In genomic region chr20:62164879-62165761, GRCh38 we compare ENCODE assay signal across 26 cellular contexts. TPM values are rescaled to one million over a fixed set of nuclear protein-coding genes. Genes with fewer than 3 reads are reported as not detected.
DNase-seq lines count a peak whose midpoint lies in the region; ATAC-seq, FAIRE-seq and TF ChIP-seq lines count a peak whose summit lies in the region.
"Had no signal": no experiment of that assay in that cellular context is flagged by ENCODE, and none has a peak within 500 bp of the region (broad histone marks: within the 10 kb centered on the region; RNA-seq: fewer than 3 reads in every experiment).

No MANE protein-coding gene starts in this region.

- no peak overlapping the region for H3K4me2 ChIP-seq in HepG2 (ENCODE audit: low read depth, low read length)
- H3K4me2 ChIP-seq: BLaER1, SK-N-SH had no signal

- peak overlapping the region; percentile 73 for H3K27ac Mint-ChIP-seq in glutamatergic neuron (ENCODE audit: unreplicated experiment)

- POLR2A ChIA-PET in HepG2 (lab: Yijun Ruan, JAX), result no interaction called here

- CTCF ChIA-PET in HepG2 (lab: Yijun Ruan, JAX; ENCODE audit: low intra/inter-chr PET ratio, low total read pairs), result no interaction called here

- no peak overlapping the region for H3K4me3 ChIP-seq in HepG2 (replicated peaks in 1 of 3; ENCODE audit: insufficient read depth in 1 of 3, low read depth in 2 of 3, low read length in 3 of 3)
- H3K4me3 ChIP-seq in right lobe of liver, result no peak overlapping the region
- H3K4me3 ChIP-seq: BLaER1, GM23248, HAP-1 had no signal

- 96% methylated on average over 41 of the region's 41 CpGs for WGBS in HepG2 (ENCODE audit: low lambda C conversion rate)
- WGBS in right lobe of liver (ENCODE audit: insufficient coverage, low coverage, low lambda C conversion rate, missing lambda C conversion rate), result 100% methylated on average over 1 of the region's 41 CpGs

- TF ChIP-seq EP300 in HepG2 (IDR thresholded peaks at IDR 0.05; ENCODE audit: low read depth in 2 of 2, low read length in 2 of 2) (no peak), HepG2 (CRISPR knock-in tag; IDR thresholded peaks at IDR 0.05; ENCODE audit: borderline replicate concordance) (no peak)

- ATAC-seq in HepG2, result no peak
- ATAC-seq in right lobe of liver, result no peak
- no peak for ATAC-seq in HG03045 (IDR thresholded peaks at IDR 0.05; ENCODE audit: unreplicated experiment)

- H3K36me3 ChIP-seq in HepG2 (replicated peaks in 1 of 2; ENCODE audit: control insufficient read depth in 1 of 2, insufficient read depth in 2 of 2, low read length in 2 of 2) (peaks cover 69 to 84% of the 10 kb centered on the region in 2 experiments; a peak in 4 of 5 replicates), right lobe of liver (peaks cover 0 to 70% (median 21%) of the 10 kb centered on the region in 4 donors)

- TF ChIP-seq CTCF in HepG2 (CRISPR knock-in tag; IDR thresholded peaks at IDR 0.05) (no peak), right lobe of liver (IDR thresholded peaks at IDR 0.05) (no peak), glutamatergic neuron (IDR thresholded peaks at IDR 0.05; ENCODE audit: partially characterized antibody, unreplicated experiment) (no peak)

- peaks cover 8% of the 10 kb centered on the region for H3K9me3 Mint-ChIP-seq in glutamatergic neuron (ENCODE audit: unreplicated experiment)
- H3K9me3 Mint-ChIP-seq: CD4-positive, CD25-positive, alpha-beta regulatory T cell had no signal

- TF ChIP-seq POLR2A in HepG2 (IDR thresholded peaks at IDR 0.05; ENCODE audit: insufficient read depth in 1 of 2, low read depth in 2 of 2, low read length in 2 of 2) (no peak), right lobe of liver (IDR thresholded peaks at IDR 0.05) (no peak)

- H3K79me2 ChIP-seq in HepG2 (ENCODE audit: insufficient read depth, low read length), result no peaks in the 10 kb centered on the region

- no peak overlapping the region for H2AFZ ChIP-seq in HepG2 (ENCODE audit: low read length)
- H2AFZ ChIP-seq: GM23248 had no signal

- no peak overlapping the region for H3K9ac ChIP-seq in HepG2 (ENCODE audit: insufficient read depth, low read depth, low read length)
- H3K9ac ChIP-seq: BLaER1, GM23248, SK-N-SH had no signal

- no peaks in the 10 kb centered on the region for H4K20me1 ChIP-seq in HepG2 (ENCODE audit: insufficient read depth, low read length)

- peak overlapping the region; percentile 25 for H3K4me3 Mint-ChIP-seq in glutamatergic neuron (ENCODE audit: unreplicated experiment)
- H3K4me3 Mint-ChIP-seq: CD4-positive, CD25-positive, alpha-beta regulatory T cell had no signal

- DNase-seq in HepG2 (ENCODE audit: low spot score) (no peak), right lobe of liver (no peak), glutamatergic neuron (no peak), RKO (ENCODE audit: low spot score) (no peak)
- DNase-seq in effector CD4-positive, alpha-beta T cell, result no peak
- DNase-seq: CD4-positive, CD25-positive, alpha-beta regulatory T cell; DMS153; GM23248; Karpas-422; NCI-H1092 treated with DMSO at 0.1 percent for 48 hours; NCI-H1436; NCI-H187; NCI-H2081 treated with DMSO at 0.1 percent for 48 hours; NCI-H2171; NCI-H226; NCI-H510A; NCI-H69; SK-N-SH; SW 1271 had no signal

- intact Hi-C loops in HepG2 (cut with micrococcal nuclease; ENCODE audit: unreplicated experiment), result no loop called here
- intact Hi-C loops in right lobe of liver (cut with DNase I), result no loop called here

- no peaks in the 10 kb centered on the region for H3K27me3 ChIP-seq in HepG2 (ENCODE audit: control insufficient read depth in 1 of 2, insufficient read depth in 2 of 2, low read length in 2 of 2)
- no peaks in the 10 kb centered on the region for H3K27me3 ChIP-seq in right lobe of liver
- H3K27me3 ChIP-seq: BLaER1 had no signal

- no peaks in the 10 kb centered on the region for H3K36me3 Mint-ChIP-seq in glutamatergic neuron (ENCODE audit: unreplicated experiment)

- FAIRE-seq in HepG2 (lab: Jason Lieb, UNC), result no peak
- FAIRE-seq: A204.1, GM18507 had no signal

- H3K4me1 Mint-ChIP-seq in glutamatergic neuron (ENCODE audit: low read depth, unreplicated experiment), result peaks cover 3% of the 10 kb centered on the region

- H3K27ac ChIP-seq in HepG2 (ENCODE audit: extremely low read length, insufficient read depth, low read length) (no peak overlapping the region), right lobe of liver (no peak overlapping the region)
- H3K27ac ChIP-seq: BLaER1, GM23248, HL-60 had no signal

- no peak for TF ChIP-seq RAD21 in HepG2 (CRISPR knock-in tag; IDR thresholded peaks at IDR 0.05)

- in situ Hi-C loops in HepG2 (cut with HindIII; ENCODE audit: extremely low pct_ligation_motif_present, low pct_unique_long_range_greater_than_20kb), result no loop called here

- no peaks in the 10 kb centered on the region for H3K4me1 ChIP-seq in HepG2 (ENCODE audit: insufficient read depth, low read length)
- no peaks in the 10 kb centered on the region for H3K4me1 ChIP-seq in right lobe of liver
- H3K4me1 ChIP-seq: BLaER1, HAP-1 had no signal

- H3K9me3 ChIP-seq in HepG2 (ENCODE audit: low read length) (no peaks in the 10 kb centered on the region), right lobe of liver (no peaks in the 10 kb centered on the region)
- H3K9me3 ChIP-seq: BLaER1, HAP-1, SK-N-SH had no signal

- BruUV-seq in HepG2 (replicated peaks; lab: Mats Ljungman, UMichigan), result no TSS peak

- H3K27me3 Mint-ChIP-seq in glutamatergic neuron (ENCODE audit: unreplicated experiment), result peaks cover 9% of the 10 kb centered on the region
- H3K27me3 Mint-ChIP-seq: CD4-positive, CD25-positive, alpha-beta regulatory T cell had no signal

RNA-seq across cellular contexts. Expression of gene MTG2, which starts 17.7 kb away (rescaled TPM):
- total RNA-seq in HepG2 (2016; rRNA removed; fragmentation: Illumina TruSeq; extraction: Trizol), result 31.3 and 37.8 TPM in 2 replicates
- total RNA-seq in HepG2 (2016; cell fraction: cytosol; rRNA removed; fragmentation: Illumina TruSeq; extraction: Trizol; ENCODE audit: low read depth), result 14.9 and 15.3 TPM in 2 replicates
- total RNA-seq in HepG2 (2016; cell fraction: insoluble cytoplasmic fraction; rRNA removed; fragmentation: Illumina TruSeq; extraction: Trizol), result 30.0 and 35.2 TPM in 2 replicates
- total RNA-seq in HepG2 (2016; cell fraction: membrane; rRNA removed; fragmentation: Illumina TruSeq; extraction: Trizol), result 20.4 and 23.8 TPM in 2 replicates
- total RNA-seq in HepG2 (2016; cell fraction: nucleus; rRNA removed; fragmentation: Illumina TruSeq; extraction: Trizol), result 23.8 and 28.4 TPM in 2 replicates
- 20.4 and 22.5 TPM in 2 replicates for polyA plus RNA-seq in HepG2 (2011; rRNA removed)
- 19.5 and 23.4 TPM in 2 replicates for polyA plus RNA-seq in HepG2 (2011; cell fraction: cytosol; rRNA removed)
- polyA plus RNA-seq in HepG2 (2011; cell fraction: nucleus; rRNA removed), result 31.1 and 31.2 TPM in 2 replicates
- polyA plus RNA-seq in HepG2 (2012), result 21.4 and 26.9 TPM in 2 replicates
- polyA plus RNA-seq in HepG2 (2016; cell fraction: cytosol; fragmentation: Illumina TruSeq; extraction: Trizol; ENCODE audit: low read depth), result 13.5 and 13.6 TPM in 2 replicates
- 33.7 and 36.3 TPM in 2 replicates for polyA plus RNA-seq in HepG2 (2016; cell fraction: insoluble cytoplasmic fraction; fragmentation: Illumina TruSeq; extraction: Trizol; ENCODE audit: low read depth)
- polyA plus RNA-seq in HepG2 (2016; cell fraction: membrane; fragmentation: Illumina TruSeq; extraction: Trizol; ENCODE audit: low read depth), result 18.0 and 19.8 TPM in 2 replicates
- polyA plus RNA-seq in HepG2 (2016; cell fraction: nucleus; fragmentation: Illumina TruSeq; extraction: Trizol; ENCODE audit: insufficient read depth, low read depth), result 87.6 and 92.7 TPM in 2 replicates
- 27.2 and 36.2 TPM in 2 replicates for polyA minus RNA-seq in HepG2 (2011; rRNA and poly(A)+ RNA removed; ENCODE audit: low replicate concordance)
- polyA minus RNA-seq in HepG2 (2011; cell fraction: cytosol; rRNA and poly(A)+ RNA removed), result 13.0 and 15.4 TPM in 2 replicates
- polyA minus RNA-seq in HepG2 (2011; cell fraction: nucleus; rRNA and poly(A)+ RNA removed), result 16.7 and 20.9 TPM in 2 replicates
- total RNA-seq in right lobe of liver, result 10 to 100 TPM; 27.0 to 45.6 (median 31.8) TPM
- total RNA-seq in glutamatergic neuron (ENCODE audit: unreplicated experiment), result 27.1 TPM

RNA-seq across cellular contexts. Expression of gene SS18L1, which starts 21.6 kb away (rescaled TPM):
- total RNA-seq in HepG2 (2016; rRNA removed; fragmentation: Illumina TruSeq; extraction: Trizol), result 15.3 and 17.8 TPM in 2 replicates
- 8.6 and 10.0 TPM in 2 replicates for total RNA-seq in HepG2 (2016; cell fraction: cytosol; rRNA removed; fragmentation: Illumina TruSeq; extraction: Trizol; ENCODE audit: low read depth)
- 14.3 and 17.3 TPM in 2 replicates for total RNA-seq in HepG2 (2016; cell fraction: insoluble cytoplasmic fraction; rRNA removed; fragmentation: Illumina TruSeq; extraction: Trizol)
- total RNA-seq in HepG2 (2016; cell fraction: membrane; rRNA removed; fragmentation: Illumina TruSeq; extraction: Trizol), result 13.2 and 13.6 TPM in 2 replicates
- total RNA-seq in HepG2 (2016; cell fraction: nucleus; rRNA removed; fragmentation: Illumina TruSeq; extraction: Trizol), result 21.3 and 26.0 TPM in 2 replicates
- polyA plus RNA-seq in HepG2 (2011; rRNA removed), result 27.6 and 32.0 TPM in 2 replicates
- polyA plus RNA-seq in HepG2 (2011; cell fraction: cytosol; rRNA removed), result 13.9 and 24.3 TPM in 2 replicates
- polyA plus RNA-seq in HepG2 (2011; cell fraction: nucleus; rRNA removed), result 94.6 and 141 TPM in 2 replicates
- 16.9 and 17.6 TPM in 2 replicates for polyA plus RNA-seq in HepG2 (2012)
- 2.6 and 2.8 TPM in 2 replicates for polyA plus RNA-seq in HepG2 (2016; cell fraction: cytosol; fragmentation: Illumina TruSeq; extraction: Trizol; ENCODE audit: low read depth)
- polyA plus RNA-seq in HepG2 (2016; cell fraction: insoluble cytoplasmic fraction; fragmentation: Illumina TruSeq; extraction: Trizol; ENCODE audit: low read depth), result 12.8 and 13.4 TPM in 2 replicates
- 5.4 and 6.3 TPM in 2 replicates for polyA plus RNA-seq in HepG2 (2016; cell fraction: membrane; fragmentation: Illumina TruSeq; extraction: Trizol; ENCODE audit: low read depth)
- polyA plus RNA-seq in HepG2 (2016; cell fraction: nucleus; fragmentation: Illumina TruSeq; extraction: Trizol; ENCODE audit: insufficient read depth, low read depth), result 60.6 and 69.1 TPM in 2 replicates
- polyA minus RNA-seq in HepG2 (2011; rRNA and poly(A)+ RNA removed; ENCODE audit: low replicate concordance), result 32.8 and 53.5 TPM in 2 replicates
- 14.5 and 16.4 TPM in 2 replicates for polyA minus RNA-seq in HepG2 (2011; cell fraction: cytosol; rRNA and poly(A)+ RNA removed)
- 30.1 and 33.4 TPM in 2 replicates for polyA minus RNA-seq in HepG2 (2011; cell fraction: nucleus; rRNA and poly(A)+ RNA removed)
- 10 to 100 TPM; 14.1 to 26.5 (median 23.7) TPM for total RNA-seq in right lobe of liver
- total RNA-seq in glutamatergic neuron (ENCODE audit: unreplicated experiment), result 50.4 TPM

RNA-seq across cellular contexts. Expression of gene PSMA7, which starts 21.9 kb away (rescaled TPM):
- total RNA-seq in HepG2 (2016; rRNA removed; fragmentation: Illumina TruSeq; extraction: Trizol), result 531 and 639 TPM in 2 replicates
- 280 and 300 TPM in 2 replicates for total RNA-seq in HepG2 (2016; cell fraction: cytosol; rRNA removed; fragmentation: Illumina TruSeq; extraction: Trizol; ENCODE audit: low read depth)
- total RNA-seq in HepG2 (2016; cell fraction: insoluble cytoplasmic fraction; rRNA removed; fragmentation: Illumina TruSeq; extraction: Trizol), result 555 and 661 TPM in 2 replicates
- 259 and 300 TPM in 2 replicates for total RNA-seq in HepG2 (2016; cell fraction: membrane; rRNA removed; fragmentation: Illumina TruSeq; extraction: Trizol)
- total RNA-seq in HepG2 (2016; cell fraction: nucleus; rRNA removed; fragmentation: Illumina TruSeq; extraction: Trizol), result 259 and 270 TPM in 2 replicates
- polyA plus RNA-seq in HepG2 (2011; rRNA removed), result 571 and 631 TPM in 2 replicates
- 539 and 602 TPM in 2 replicates for polyA plus RNA-seq in HepG2 (2011; cell fraction: cytosol; rRNA removed)
- 375 and 401 TPM in 2 replicates for polyA plus RNA-seq in HepG2 (2011; cell fraction: nucleus; rRNA removed)
- 283 and 330 TPM in 2 replicates for polyA plus RNA-seq in HepG2 (2012)
- polyA plus RNA-seq in HepG2 (2016; cell fraction: cytosol; fragmentation: Illumina TruSeq; extraction: Trizol; ENCODE audit: low read depth), result 290 and 328 TPM in 2 replicates
- polyA plus RNA-seq in HepG2 (2016; cell fraction: insoluble cytoplasmic fraction; fragmentation: Illumina TruSeq; extraction: Trizol; ENCODE audit: low read depth), result 656 and 720 TPM in 2 replicates
- 233 and 270 TPM in 2 replicates for polyA plus RNA-seq in HepG2 (2016; cell fraction: membrane; fragmentation: Illumina TruSeq; extraction: Trizol; ENCODE audit: low read depth)
- polyA plus RNA-seq in HepG2 (2016; cell fraction: nucleus; fragmentation: Illumina TruSeq; extraction: Trizol; ENCODE audit: insufficient read depth, low read depth), result 418 and 431 TPM in 2 replicates
- polyA minus RNA-seq in HepG2 (2011; rRNA and poly(A)+ RNA removed; ENCODE audit: low replicate concordance), result 380 and 541 TPM in 2 replicates
- polyA minus RNA-seq in HepG2 (2011; cell fraction: cytosol; rRNA and poly(A)+ RNA removed), result 93.0 and 111 TPM in 2 replicates
- 111 and 120 TPM in 2 replicates for polyA minus RNA-seq in HepG2 (2011; cell fraction: nucleus; rRNA and poly(A)+ RNA removed)
- 100 to 1,000 TPM; 108 to 268 (median 116) TPM for total RNA-seq in right lobe of liver
- 289 TPM for total RNA-seq in glutamatergic neuron (ENCODE audit: unreplicated experiment)

RNA-seq across cellular contexts. Expression of gene LSM14B, which starts 42.8 kb away (rescaled TPM):
- total RNA-seq in HepG2 (2016; rRNA removed; fragmentation: Illumina TruSeq; extraction: Trizol), result 77.7 and 79.2 TPM in 2 replicates
- 24.5 and 25.5 TPM in 2 replicates for total RNA-seq in HepG2 (2016; cell fraction: cytosol; rRNA removed; fragmentation: Illumina TruSeq; extraction: Trizol; ENCODE audit: low read depth)
- total RNA-seq in HepG2 (2016; cell fraction: insoluble cytoplasmic fraction; rRNA removed; fragmentation: Illumina TruSeq; extraction: Trizol), result 67.6 and 79.5 TPM in 2 replicates
- 64.7 and 64.9 TPM in 2 replicates for total RNA-seq in HepG2 (2016; cell fraction: membrane; rRNA removed; fragmentation: Illumina TruSeq; extraction: Trizol)
- total RNA-seq in HepG2 (2016; cell fraction: nucleus; rRNA removed; fragmentation: Illumina TruSeq; extraction: Trizol), result 45.7 and 51.1 TPM in 2 replicates
- polyA plus RNA-seq in HepG2 (2011; rRNA removed), result 43.3 and 50.4 TPM in 2 replicates
- 24.6 and 38.4 TPM in 2 replicates for polyA plus RNA-seq in HepG2 (2011; cell fraction: cytosol; rRNA removed)
- polyA plus RNA-seq in HepG2 (2011; cell fraction: nucleus; rRNA removed), result 68.1 and 80.1 TPM in 2 replicates
- polyA plus RNA-seq in HepG2 (2012), result 35.5 and 43.9 TPM in 2 replicates
- 15.6 and 19.3 TPM in 2 replicates for polyA plus RNA-seq in HepG2 (2016; cell fraction: cytosol; fragmentation: Illumina TruSeq; extraction: Trizol; ENCODE audit: low read depth)
- 70.8 and 83.3 TPM in 2 replicates for polyA plus RNA-seq in HepG2 (2016; cell fraction: insoluble cytoplasmic fraction; fragmentation: Illumina TruSeq; extraction: Trizol; ENCODE audit: low read depth)
- polyA plus RNA-seq in HepG2 (2016; cell fraction: membrane; fragmentation: Illumina TruSeq; extraction: Trizol; ENCODE audit: low read depth), result 38.0 and 40.1 TPM in 2 replicates
- polyA plus RNA-seq in HepG2 (2016; cell fraction: nucleus; fragmentation: Illumina TruSeq; extraction: Trizol; ENCODE audit: insufficient read depth, low read depth), result 84.6 and 88.2 TPM in 2 replicates
- 41.0 and 77.9 TPM in 2 replicates for polyA minus RNA-seq in HepG2 (2011; rRNA and poly(A)+ RNA removed; ENCODE audit: low replicate concordance)
- polyA minus RNA-seq in HepG2 (2011; cell fraction: cytosol; rRNA and poly(A)+ RNA removed), result 22.8 and 27.3 TPM in 2 replicates
- 35.0 and 37.7 TPM in 2 replicates for polyA minus RNA-seq in HepG2 (2011; cell fraction: nucleus; rRNA and poly(A)+ RNA removed)
- 10 to 100 TPM in 5 of 6 experiments, 1 to 10 TPM in 1; 9.5 to 19.8 (median 14.2) TPM for total RNA-seq in right lobe of liver
- total RNA-seq in glutamatergic neuron (ENCODE audit: unreplicated experiment), result 73.6 TPM

RNA-seq across cellular contexts. Expression of gene HRH3, which starts 55.0 kb away (rescaled TPM):
- 0.10 and 0.18 TPM in 2 replicates for total RNA-seq in HepG2 (2016; rRNA removed; fragmentation: Illumina TruSeq; extraction: Trizol)
- 0.10 TPM in 1 of 2 replicates, not detected in the other for total RNA-seq in HepG2 (2016; cell fraction: cytosol; rRNA removed; fragmentation: Illumina TruSeq; extraction: Trizol; ENCODE audit: low read depth)
- 0.06 TPM in 1 of 2 replicates, not detected in the other for total RNA-seq in HepG2 (2016; cell fraction: insoluble cytoplasmic fraction; rRNA removed; fragmentation: Illumina TruSeq; extraction: Trizol)
- total RNA-seq in HepG2 (2016; cell fraction: membrane; rRNA removed; fragmentation: Illumina TruSeq; extraction: Trizol), result 0.12 and 0.14 TPM in 2 replicates
- not detected in 2 replicates for total RNA-seq in HepG2 (2016; cell fraction: nucleus; rRNA removed; fragmentation: Illumina TruSeq; extraction: Trizol)
- polyA plus RNA-seq in HepG2 (2011; rRNA removed), result not detected in 2 replicates
- not detected in 2 replicates for polyA plus RNA-seq in HepG2 (2011; cell fraction: cytosol; rRNA removed)
- not detected in 2 replicates for polyA plus RNA-seq in HepG2 (2011; cell fraction: nucleus; rRNA removed)
- 0.08 TPM in 1 of 2 replicates, not detected in the other for polyA plus RNA-seq in HepG2 (2012)
- 0.08 TPM in 1 of 2 replicates, not detected in the other for polyA plus RNA-seq in HepG2 (2016; cell fraction: cytosol; fragmentation: Illumina TruSeq; extraction: Trizol; ENCODE audit: low read depth)
- 0.34 TPM in 1 of 2 replicates, not detected in the other for polyA plus RNA-seq in HepG2 (2016; cell fraction: insoluble cytoplasmic fraction; fragmentation: Illumina TruSeq; extraction: Trizol; ENCODE audit: low read depth)
- 0.17 TPM in 2 replicates for polyA plus RNA-seq in HepG2 (2016; cell fraction: membrane; fragmentation: Illumina TruSeq; extraction: Trizol; ENCODE audit: low read depth)
- polyA plus RNA-seq in HepG2 (2016; cell fraction: nucleus; fragmentation: Illumina TruSeq; extraction: Trizol; ENCODE audit: insufficient read depth, low read depth), result not detected in 2 replicates
- polyA minus RNA-seq in HepG2 (2011; rRNA and poly(A)+ RNA removed; ENCODE audit: low replicate concordance), result not detected in 2 replicates
- polyA minus RNA-seq in HepG2 (2011; cell fraction: cytosol; rRNA and poly(A)+ RNA removed), result not detected in 2 replicates
- not detected in 2 replicates for polyA minus RNA-seq in HepG2 (2011; cell fraction: nucleus; rRNA and poly(A)+ RNA removed)
- not detected for total RNA-seq in right lobe of liver
- 13.7 TPM for total RNA-seq in glutamatergic neuron (ENCODE audit: unreplicated experiment)
- total RNA-seq: CD4-positive, CD25-positive, alpha-beta regulatory T cell; GM23248 had no signal
- polyA plus RNA-seq: AG04450; CD4-positive, CD25-positive, alpha-beta regulatory T cell; GM23248 had no signal
